24 cellular contexts compared by ENCODE assay signal in the genomic region with DNA sequence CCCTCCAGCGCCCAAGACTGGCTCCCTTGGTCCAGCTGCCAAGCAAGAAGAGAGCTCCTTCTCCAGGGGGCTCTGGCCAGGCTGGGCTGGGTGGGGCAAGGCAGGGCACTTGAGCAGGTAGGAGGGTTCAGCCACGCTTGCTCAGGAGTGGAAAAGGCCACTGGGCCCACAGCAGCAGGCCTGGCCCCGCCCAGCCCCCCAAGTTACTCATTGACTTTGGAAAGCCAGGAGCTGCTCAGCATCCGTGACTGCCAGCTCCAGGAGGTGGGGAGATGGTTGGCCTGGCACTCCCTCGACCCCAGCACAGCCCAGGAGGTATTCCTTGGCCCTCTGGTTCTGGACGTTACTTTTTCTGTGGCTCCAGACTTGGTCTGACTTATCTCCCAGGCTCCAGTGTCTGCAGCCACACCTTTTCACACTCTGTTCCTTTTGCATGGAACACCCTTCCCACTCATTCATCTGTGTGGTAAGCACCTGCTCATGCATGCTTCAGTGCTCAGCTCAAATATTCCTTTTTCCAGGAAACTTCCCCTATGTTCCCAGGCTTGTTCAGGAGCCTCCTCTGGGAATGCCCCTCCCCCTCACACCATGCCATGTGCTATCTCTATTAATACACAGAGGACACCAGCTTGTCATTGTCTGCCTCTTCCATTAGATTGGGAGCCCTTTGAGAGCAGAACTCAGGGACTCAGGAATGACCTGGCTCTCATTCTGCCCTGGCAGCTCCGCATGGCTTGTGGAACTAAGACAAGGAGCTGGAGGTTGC. TPM values are rescaled to one million over a fixed set of nuclear protein-coding genes. Genes with fewer than 3 reads are reported as not detected.
DNase-seq lines count a peak whose midpoint lies in the region; ATAC-seq and TF ChIP-seq lines count a peak whose summit lies in the region.
"Had no signal": no experiment of that assay in that cellular context is flagged by ENCODE, and none has a peak within 500 bp of the region (broad histone marks: within the 10 kb centered on the region; RNA-seq: fewer than 3 reads in every experiment).

A gene with protein sequence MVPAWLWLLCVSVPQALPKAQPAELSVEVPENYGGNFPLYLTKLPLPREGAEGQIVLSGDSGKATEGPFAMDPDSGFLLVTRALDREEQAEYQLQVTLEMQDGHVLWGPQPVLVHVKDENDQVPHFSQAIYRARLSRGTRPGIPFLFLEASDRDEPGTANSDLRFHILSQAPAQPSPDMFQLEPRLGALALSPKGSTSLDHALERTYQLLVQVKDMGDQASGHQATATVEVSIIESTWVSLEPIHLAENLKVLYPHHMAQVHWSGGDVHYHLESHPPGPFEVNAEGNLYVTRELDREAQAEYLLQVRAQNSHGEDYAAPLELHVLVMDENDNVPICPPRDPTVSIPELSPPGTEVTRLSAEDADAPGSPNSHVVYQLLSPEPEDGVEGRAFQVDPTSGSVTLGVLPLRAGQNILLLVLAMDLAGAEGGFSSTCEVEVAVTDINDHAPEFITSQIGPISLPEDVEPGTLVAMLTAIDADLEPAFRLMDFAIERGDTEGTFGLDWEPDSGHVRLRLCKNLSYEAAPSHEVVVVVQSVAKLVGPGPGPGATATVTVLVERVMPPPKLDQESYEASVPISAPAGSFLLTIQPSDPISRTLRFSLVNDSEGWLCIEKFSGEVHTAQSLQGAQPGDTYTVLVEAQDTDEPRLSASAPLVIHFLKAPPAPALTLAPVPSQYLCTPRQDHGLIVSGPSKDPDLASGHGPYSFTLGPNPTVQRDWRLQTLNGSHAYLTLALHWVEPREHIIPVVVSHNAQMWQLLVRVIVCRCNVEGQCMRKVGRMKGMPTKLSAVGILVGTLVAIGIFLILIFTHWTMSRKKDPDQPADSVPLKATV (minus strand): TSS at position 83 of the 766 bp plus-strand sequence. CDS start 820 bp downstream, outside the sequence.

- peak; percentile 28 to 52 for ATAC-seq in left cardiac atrium
- no peak for ATAC-seq in GM21786 (IDR thresholded peaks at IDR 0.05; ENCODE audit: unreplicated experiment)
- no peak for ATAC-seq in GM19035 (IDR thresholded peaks at IDR 0.05; ENCODE audit: unreplicated experiment)
- no peak for ATAC-seq in foreskin keratinocyte
- ATAC-seq: activated naive CD4-positive, alpha-beta T cell treated with anti-CD3 and anti-CD28 coated beads, Interleukin-2, amount 50 U/mL, for 72 hours had no signal

- peaks cover 52% of the 10 kb centered on the region for H3K27me3 Mint-ChIP-seq in nephron (ENCODE audit: low read depth)

- peaks cover 22% of the 10 kb centered on the region for H3K4me1 Mint-ChIP-seq in nephron

- no peaks in the 10 kb centered on the region for H3K9me3 Mint-ChIP-seq in nephron
- H3K9me3 Mint-ChIP-seq: activated CD4-positive, alpha-beta memory T cell treated with anti-CD3 and anti-CD28 coated beads, Interleukin-2, amount 10 ng/mL, durations not matched to agents 7 days and 5 days; activated naive CD4-positive, alpha-beta T cell treated with anti-CD3 and anti-CD28 coated beads, Interleukin-2, amount 50 U/mL, for 72 hours had no signal

- peak within 1 kb of the TSS in 7 of 11 experiments; percentile 18 to 64 (median 40); a peak in 14 of 22 replicates for H3K4me2 ChIP-seq in BLaER1 treated with 17β-estradiol and CSF1 and Interleukin-3, amounts not matched to agents 10 nM and 100 nM

- TF ChIP-seq CTCF in Peyer's patch (IDR thresholded peaks at IDR 0.05), result no peak
- TF ChIP-seq CTCF in nephron (IDR thresholded peaks at IDR 0.05; ENCODE audit: unreplicated experiment in 3 of 3), result no peak
- no peak for TF ChIP-seq CTCF in foreskin keratinocyte (conservative IDR thresholded peaks at IDR 0.05)

- H3K9me3 ChIP-seq in BLaER1 treated with 17β-estradiol and CSF1 and Interleukin-3, amounts not matched to agents 10 nM and 100 nM (replicated peaks in 1 of 11), result no peaks in the 10 kb centered on the region
- H3K9me3 ChIP-seq in Peyer's patch, result no peaks in the 10 kb centered on the region
- H3K9me3 ChIP-seq: neutrophil, uterus had no signal

- H3K27me3 ChIP-seq in BLaER1 treated with 17β-estradiol and CSF1 and Interleukin-3, amounts not matched to agents 10 nM and 100 nM, result peaks cover 0 to 11% (median under 1%) of the 10 kb centered on the region in 11 experiments; a peak in 14 of 22 replicates
- H3K27me3 ChIP-seq in Peyer's patch (no peaks in the 10 kb centered on the region), foreskin keratinocyte (peaks cover 43% of the 10 kb centered on the region)
- H3K27me3 ChIP-seq: uterus had no signal

- H3K9ac ChIP-seq in BLaER1 treated with 17β-estradiol and CSF1 and Interleukin-3, amounts not matched to agents 10 nM and 100 nM, result peak within 1 kb of the TSS in 1 of 11 experiments; percentile 18; a peak in 1 of 22 replicates

- H3K27ac ChIP-seq in BLaER1 treated with 17β-estradiol and CSF1 and Interleukin-3, amounts not matched to agents 10 nM and 100 nM, result 0 out of 22 replicates have a peak within 1 kb of the TSS, but pooled peaks of 1 of the 11 experiments have one; percentile 15
- peak within 1 kb of the TSS in 2 of 4 donors; percentile 30 to 67 for H3K27ac ChIP-seq in Peyer's patch
- H3K27ac ChIP-seq in foreskin keratinocyte, result no peak within 1 kb of the TSS
- H3K27ac ChIP-seq: HL-60, neutrophil, uterus had no signal

- H3K36me3 ChIP-seq in BLaER1 treated with 17β-estradiol and CSF1 and Interleukin-3, amounts not matched to agents 10 nM and 100 nM, result no peaks in the 10 kb centered on the region
- H3K36me3 ChIP-seq in Peyer's patch, result no peaks in the 10 kb centered on the region
- H3K36me3 ChIP-seq: neutrophil, uterus had no signal

- H3K27ac Mint-ChIP-seq in nephron, result peak within 1 kb of the TSS; percentile 69 to 93 (median 85)
- H3K27ac Mint-ChIP-seq: activated CD4-positive, alpha-beta memory T cell treated with anti-CD3 and anti-CD28 coated beads, Interleukin-2, amount 10 ng/mL, durations not matched to agents 7 days and 5 days; activated naive CD4-positive, alpha-beta T cell treated with anti-CD3 and anti-CD28 coated beads, Interleukin-2, amount 50 U/mL, for 72 hours; immature natural killer cell had no signal

- H4K20me1 ChIP-seq in BLaER1 treated with 17β-estradiol and CSF1 and Interleukin-3, amounts not matched to agents 10 nM and 100 nM, result 0 out of 22 replicates have a peak, but pooled peaks cover 0 to 5% (median 0%) of the 10 kb centered on the region in 11 experiments

- intact Hi-C loops in left cardiac atrium (cut with DNase I), result no loop called here

- no peak within 1 kb of the TSS for H3K4me3 ChIP-seq in BLaER1 treated with 17β-estradiol and CSF1 and Interleukin-3, amounts not matched to agents 10 nM and 100 nM
- H3K4me3 ChIP-seq in Peyer's patch, result no peak within 1 kb of the TSS
- H3K4me3 ChIP-seq: uterus had no signal

- TF ChIP-seq POLR2A in Peyer's patch (IDR thresholded peaks at IDR 0.05), result no peak

- DNase-seq in Peyer's patch (peak in 1 of 3 donors; percentile 64), left cardiac atrium (no peak), foreskin keratinocyte (no peak)
- no peak for DNase-seq in stimulated activated CD4-positive, alpha-beta T cell treated with anti-CD3 and anti-CD28 coated beads, Interleukin-4, amount 100 ng/mL, for 24 hours
- DNase-seq: activated CD4-positive, alpha-beta memory T cell treated with anti-CD3 and anti-CD28 coated beads, Interleukin-2, amount 10 ng/mL, durations not matched to agents 7 days and 5 days; activated T-cell treated with anti-CD3 and anti-CD28 coated beads, Interleukin-2, amount 50 U/mL, for 48 hours; cortex of kidney; H7; immature natural killer cell; midbrain; NCI-H187 treated with DMSO at 0.1 percent for 48 hours; NCI-H524; stimulated activated CD4-positive, alpha-beta T cell treated with anti-CD3 and anti-CD28 coated beads, Interleukin-1b, Interleukin-23, amount 100 ng/mL, for 48 hours; uterus had no signal

- H3K4me1 ChIP-seq in BLaER1 treated with 17β-estradiol and CSF1 and Interleukin-3, amounts not matched to agents 10 nM and 100 nM, result peaks cover 13 to 53% (median 49%) of the 10 kb centered on the region in 10 experiments
- H3K4me1 ChIP-seq in Peyer's patch (peaks cover 0 to 25% (median 0%) of the 10 kb centered on the region in 4 donors), foreskin keratinocyte (no peaks in the 10 kb centered on the region)
- H3K4me1 ChIP-seq: uterus had no signal

- peak within 1 kb of the TSS; percentile 5 to 53 (median 53) for H3K4me3 Mint-ChIP-seq in nephron
- H3K4me3 Mint-ChIP-seq: activated CD4-positive, alpha-beta memory T cell treated with anti-CD3 and anti-CD28 coated beads, Interleukin-2, amount 10 ng/mL, durations not matched to agents 7 days and 5 days; immature natural killer cell had no signal

- no peaks in the 10 kb centered on the region for H3K36me3 Mint-ChIP-seq in nephron (ENCODE audit: low read depth)
- H3K36me3 Mint-ChIP-seq: activated naive CD4-positive, alpha-beta T cell treated with anti-CD3 and anti-CD28 coated beads, Interleukin-2, amount 50 U/mL, for 72 hours; immature natural killer cell had no signal

RNA-seq across cellular contexts. Expression of the gene that starts here (rescaled TPM):
- total RNA-seq in Peyer's patch (10 to 100 TPM in 3 of 4 donors, not detected in 1; 11.3 to 19.5 (median 15.4) TPM), left cardiac atrium (under 1 TPM; 0.39 to 0.47 TPM), foreskin keratinocyte (0.07 TPM in 1 of 2 replicates, not detected in the other)
- 0.02 TPM in 1 of 2 replicates, not detected in the other for polyA plus RNA-seq in foreskin keratinocyte
- total RNA-seq: activated CD4-positive, alpha-beta memory T cell treated with anti-CD3 and anti-CD28 coated beads, Interleukin-2, amount 10 ng/mL, durations not matched to agents 7 days and 5 days; activated naive CD4-positive, alpha-beta T cell treated with anti-CD3 and anti-CD28 coated beads, Interleukin-2, amount 50 U/mL, for 72 hours; endothelial cell of umbilical vein; glomerular endothelial cell; H7; T-helper 1 cell treated with Interleukin-12 subunit alpha and Interleukin-12 subunit beta and Interleukin-4 antibody, amounts not matched to agents 30 ng/mL and 1 ng/mL, for 36 hours had no signal
- polyA plus RNA-seq: endothelial cell of umbilical vein, immature natural killer cell had no signal

Comparison
In these comparisons a context has a peak if more than half of its experiments do, and no peak if none do; other contexts are left out.
1. Peak in ATAC-seq in left cardiac atrium; RNA of the gene not detected or under 1 TPM.